In genomic region chr12:89506050-89506449, GRCh38 we compare ENCODE assay signal across 22 cellular contexts.
"Had no signal": no experiment of that assay in that cellular context is flagged by ENCODE, and none has a peak within 500 bp of the region (broad histone marks: within the 10 kb centered on the region; RNA-seq: fewer than 3 reads in every experiment).

No MANE protein-coding gene starts in this region.

- H3K36me3 ChIP-seq: gastroesophageal sphincter, heart left ventricle, ovary, spleen, tibial artery, uterus had no signal

- ATAC-seq: esophagus mucosa; gastroesophageal sphincter; heart left ventricle; naive thymus-derived CD8-positive, alpha-beta T cell; stimulated activated naive B cell treated with anti-CD40 and anti-IgM and Interleukin-4, amounts not matched to agents 10 μg/mL and 1 μg/mL and 100 μg/mL, for 72 hours had no signal

- H3K27me3 Mint-ChIP-seq: activated naive CD8-positive, alpha-beta T cell treated with anti-CD3 and anti-CD28 coated beads, Interleukin-2, amount 10 ng/mL, durations not matched to agents 7 days and 5 days; memory B cell; naive thymus-derived CD8-positive, alpha-beta T cell; stimulated activated naive B cell treated with anti-CD40 and anti-IgM and Interleukin-4, amounts not matched to agents 10 μg/mL and 1 μg/mL and 100 μg/mL, for 72 hours had no signal

- H3K27me3 ChIP-seq: gastroesophageal sphincter, heart left ventricle, ovary, spleen, tibial artery, uterus had no signal

- H3K9me3 Mint-ChIP-seq: activated naive CD8-positive, alpha-beta T cell treated with anti-CD3 and anti-CD28 coated beads, Interleukin-2, amount 10 ng/mL, durations not matched to agents 7 days and 5 days; activated T-helper 1 cell treated with anti-CD3 and anti-CD28 coated beads, Interleukin-12 subunit alpha, Interleukin-12 subunit beta, Interleukin-2, Interleukin-4 antibody, amounts not matched to agents 30 ng/mL and 10 ng/mL and 1 ng/mL, durations not matched to agents 14 hours and 24 hours and 36 hours; memory B cell; naive thymus-derived CD8-positive, alpha-beta T cell; stimulated activated naive B cell treated with anti-CD40 and anti-IgM and Interleukin-4, amounts not matched to agents 10 μg/mL and 1 μg/mL and 100 μg/mL, for 72 hours had no signal

- H3K4me3 ChIP-seq: gastroesophageal sphincter, heart left ventricle, mucosa of descending colon, ovary, spleen, tibial artery, uterus had no signal

- FAIRE-seq: colon, endometrium had no signal

- H3K27ac ChIP-seq: gastroesophageal sphincter, ovary, spleen, tibial artery, uterus, VCaP had no signal

- H3K4me3 Mint-ChIP-seq: activated naive CD8-positive, alpha-beta T cell treated with anti-CD3 and anti-CD28 coated beads, Interleukin-2, amount 10 ng/mL, durations not matched to agents 7 days and 5 days; activated T-helper 1 cell treated with anti-CD3 and anti-CD28 coated beads, Interleukin-12 subunit alpha, Interleukin-12 subunit beta, Interleukin-2, Interleukin-4 antibody, amounts not matched to agents 30 ng/mL and 10 ng/mL and 1 ng/mL, durations not matched to agents 14 hours and 24 hours and 36 hours; brain; memory B cell; naive thymus-derived CD8-positive, alpha-beta T cell; stimulated activated naive B cell treated with anti-CD40 and anti-IgM and Interleukin-4, amounts not matched to agents 10 μg/mL and 1 μg/mL and 100 μg/mL, for 72 hours had no signal

- H3K4me1 ChIP-seq: gastroesophageal sphincter, spleen, tibial artery, uterus had no signal

- H3K27ac Mint-ChIP-seq: activated naive CD8-positive, alpha-beta T cell treated with anti-CD3 and anti-CD28 coated beads, Interleukin-2, amount 10 ng/mL, durations not matched to agents 7 days and 5 days; activated T-helper 1 cell treated with anti-CD3 and anti-CD28 coated beads, Interleukin-12 subunit alpha, Interleukin-12 subunit beta, Interleukin-2, Interleukin-4 antibody, amounts not matched to agents 30 ng/mL and 10 ng/mL and 1 ng/mL, durations not matched to agents 14 hours and 24 hours and 36 hours; brain; memory B cell; stimulated activated naive B cell treated with anti-CD40 and anti-IgM and Interleukin-4, amounts not matched to agents 10 μg/mL and 1 μg/mL and 100 μg/mL, for 72 hours had no signal

- DNase-seq: activated CD4-positive, alpha-beta T cell treated with anti-CD3 and anti-CD28 coated beads, Interleukin-2, amount 50 U/mL, for 1 hour; activated CD4-positive, CD25-positive, alpha-beta regulatory T cell treated with anti-CD3 and anti-CD28 coated beads, Interleukin-2, amount 50 U/mL, for 72 hours; activated gamma-delta T cell treated with Interleukin-2 at 50 U/mL for 16 hours; activated naive CD8-positive, alpha-beta T cell treated with anti-CD3 and anti-CD28 coated beads, Interleukin-2, amount 10 ng/mL, durations not matched to agents 7 days and 5 days; caudate nucleus; heart left ventricle; naive thymus-derived CD8-positive, alpha-beta T cell; ovary; spleen; stimulated activated CD4-positive, alpha-beta T cell treated with anti-CD3 and anti-CD28 coated beads, Interleukin-4, amount 100 ng/mL, for 4 hours; stimulated activated naive B cell treated with anti-CD40 and anti-IgM and Interleukin-4, amounts not matched to agents 10 μg/mL and 1 μg/mL and 100 μg/mL, for 72 hours; tibial artery; uterus had no signal

- H3K4me1 Mint-ChIP-seq: brain had no signal

- H3K9me3 ChIP-seq: gastroesophageal sphincter, heart left ventricle, mucosa of descending colon, ovary, spleen, tibial artery, uterus had no signal
